In the genomic region with DNA sequence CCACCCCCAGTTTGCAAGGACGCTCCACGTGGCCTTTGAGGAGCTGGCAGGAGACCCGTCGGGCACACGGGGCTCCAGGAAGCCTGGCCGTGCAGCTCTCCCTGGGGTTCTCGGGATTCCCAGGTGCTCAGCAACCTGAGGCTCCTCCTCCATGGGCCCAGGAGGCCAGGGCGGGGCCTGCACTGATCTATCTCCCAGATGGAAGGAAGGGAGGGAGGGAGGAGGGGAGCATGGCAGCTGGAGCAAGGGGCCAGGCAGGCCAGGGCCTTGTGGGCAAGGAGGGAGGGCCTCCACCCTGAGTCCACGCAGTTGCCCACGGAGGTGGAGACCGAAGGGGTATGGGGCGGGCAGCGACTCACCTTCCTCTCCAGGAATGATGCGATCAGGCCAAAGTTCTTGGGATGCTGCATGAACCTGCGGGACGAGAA, we compare ENCODE assay signal across 9 cellular contexts.
DNase-seq lines count a peak whose midpoint lies in the region; ATAC-seq and TF ChIP-seq lines count a peak whose summit lies in the region.
"Had no signal": no experiment of that assay in that cellular context is flagged by ENCODE, and none has a peak within 500 bp of the region (broad histone marks: within the 10 kb centered on the region; RNA-seq: fewer than 3 reads in every experiment).

No MANE protein-coding gene starts in this region.

- H3K9me3 Mint-ChIP-seq in progenitor cell of endocrine pancreas (ENCODE audit: low read depth) = no peaks in the 10 kb centered on the region
- H3K9me3 Mint-ChIP-seq in stimulated activated effector memory CD8-positive, alpha-beta T cell treated with anti-CD3 and anti-CD28 coated beads, Interleukin-12 subunit alpha, Interleukin-12 subunit beta, amount 100 ng/mL, for 72 hours = no peaks in the 10 kb centered on the region

- intact Hi-C loops in sciatic nerve (cut with DNase I) = no loop called here

- H3K4me1 Mint-ChIP-seq in progenitor cell of endocrine pancreas (ENCODE audit: low read depth) = no peaks in the 10 kb centered on the region
- H3K4me1 Mint-ChIP-seq in stimulated activated effector memory CD8-positive, alpha-beta T cell treated with anti-CD3 and anti-CD28 coated beads, Interleukin-12 subunit alpha, Interleukin-12 subunit beta, amount 100 ng/mL, for 72 hours = peaks cover 16% of the 10 kb centered on the region

- H3K4me3 Mint-ChIP-seq in progenitor cell of endocrine pancreas (ENCODE audit: low read depth) = no peak overlapping the region
- no peak overlapping the region for H3K4me3 Mint-ChIP-seq in stimulated activated effector memory CD8-positive, alpha-beta T cell treated with anti-CD3 and anti-CD28 coated beads, Interleukin-12 subunit alpha, Interleukin-12 subunit beta, amount 100 ng/mL, for 72 hours

- peak; percentile 92 for DNase-seq in DMS53 (lab: John Stamatoyannopoulos, UW)
- DNase-seq in NCI-H748 (lab: John Stamatoyannopoulos, UW; ENCODE audit: unreplicated experiment) = peak; percentile 74
- peak; percentile 23 for DNase-seq in fibroblast of the aortic adventitia (ENCODE audit: low read depth)
- no peak for DNase-seq in sciatic nerve (ENCODE audit: low spot score)
- DNase-seq in progenitor cell of endocrine pancreas (ENCODE audit: low spot score, unreplicated experiment) = no peak
- no peak for DNase-seq in NCI-H1694 (lab: John Stamatoyannopoulos, UW)
- no peak for DNase-seq in GF-D8 (lab: John Stamatoyannopoulos, UW)
- DNase-seq in stimulated activated effector memory CD8-positive, alpha-beta T cell treated with anti-CD3 and anti-CD28 coated beads, Interleukin-12 subunit alpha, Interleukin-12 subunit beta, amount 100 ng/mL, for 72 hours (ENCODE audit: low spot score in 2 of 2) = no peak
- DNase-seq: activated CD4-positive, alpha-beta T cell treated with anti-CD3 and anti-CD28 coated beads for 4 hours had no signal

- H3K27ac Mint-ChIP-seq in progenitor cell of endocrine pancreas = no peak overlapping the region
- H3K27ac Mint-ChIP-seq in stimulated activated effector memory CD8-positive, alpha-beta T cell treated with anti-CD3 and anti-CD28 coated beads, Interleukin-12 subunit alpha, Interleukin-12 subunit beta, amount 100 ng/mL, for 72 hours = no peak overlapping the region

- peaks cover 38% of the 10 kb centered on the region for H3K36me3 Mint-ChIP-seq in progenitor cell of endocrine pancreas (ENCODE audit: insufficient read depth)
- H3K36me3 Mint-ChIP-seq in stimulated activated effector memory CD8-positive, alpha-beta T cell treated with anti-CD3 and anti-CD28 coated beads, Interleukin-12 subunit alpha, Interleukin-12 subunit beta, amount 100 ng/mL, for 72 hours = peaks cover 96% of the 10 kb centered on the region

- TF ChIP-seq CTCF in fibroblast of the aortic adventitia (IDR thresholded peaks at IDR 0.05; ENCODE audit: insufficient read depth, low read length) = no peak
- no peak for TF ChIP-seq CTCF in progenitor cell of endocrine pancreas (IDR thresholded peaks at IDR 0.05; ENCODE audit: unreplicated experiment)

- H3K4me3 ChIP-seq in fibroblast of the aortic adventitia (ENCODE audit: low read depth, low read length) = peak overlapping the region; percentile 40

- no peaks in the 10 kb centered on the region for H3K27me3 Mint-ChIP-seq in progenitor cell of endocrine pancreas

- peak; percentile 36 for ATAC-seq in sciatic nerve
- ATAC-seq in stimulated activated effector memory CD8-positive, alpha-beta T cell treated with anti-CD3 and anti-CD28 coated beads, Interleukin-12 subunit alpha, Interleukin-12 subunit beta, amount 100 ng/mL, for 72 hours = no peak

Comparison
In these comparisons a context has a peak if more than half of its experiments do, and no peak if none do; other contexts are left out.
1. DNase-seq: peak in DMS53 (single experiment), NCI-H748 (single experiment) and fibroblast of the aortic adventitia (single experiment); none in sciatic nerve (single experiment), progenitor cell of endocrine pancreas (single experiment), NCI-H1694 (single experiment), GF-D8 (single experiment) and stimulated activated effector memory CD8-positive, alpha-beta T cell treated with anti-CD3 and anti-CD28 coated beads, Interleukin-12 subunit alpha, Interleukin-12 subunit beta, amount 100 ng/mL, for 72 hours (0 of 2).